In genomic region chr1:160504651-160505050, GRCh38 we compare ENCODE assay signal across 31 cellular contexts. TPM values are rescaled to one million over a fixed set of nuclear protein-coding genes. Genes with fewer than 3 reads are reported as not detected.
"Had no signal": no experiment of that assay in that cellular context is flagged by ENCODE, and none has a peak within 500 bp of the region (broad histone marks: within the 10 kb centered on the region; RNA-seq: fewer than 3 reads in every experiment).

No MANE protein-coding gene starts in this region.

- H3K27ac Mint-ChIP-seq: activated CD4-positive, alpha-beta memory T cell treated with anti-CD3 and anti-CD28 coated beads, Interleukin-2, amount 10 ng/mL, durations not matched to agents 7 days and 5 days; activated CD4-positive, alpha-beta T cell treated with anti-CD3 and anti-CD28 coated beads, Interleukin-2, amount 10 ng/mL, durations not matched to agents 7 days and 5 days; activated T-helper 1 cell treated with anti-CD3 and anti-CD28 coated beads, Interleukin-12 subunit alpha, Interleukin-12 subunit beta, Interleukin-2, Interleukin-4 antibody, amounts not matched to agents 30 ng/mL and 10 ng/mL and 1 ng/mL, durations not matched to agents 14 hours and 24 hours and 36 hours; mesothelial cell of epicardium; T-helper 17 cell had no signal

- H3K27ac ChIP-seq: breast epithelium, gastroesophageal sphincter, hepatocyte, right atrium auricular region, suprapubic skin, tibial artery, WERI-Rb-1 had no signal

- ATAC-seq: gastroesophageal sphincter; left colon; naive thymus-derived CD4-positive, alpha-beta T cell; SK-N-SH treated with all-trans-retinoic acid at 6 μM for 48 hours; T-helper 17 cell had no signal

- H3K36me3 ChIP-seq: breast epithelium, gastroesophageal sphincter, right atrium auricular region, suprapubic skin, tibial artery, WERI-Rb-1 had no signal

- H3K4me3 Mint-ChIP-seq: activated CD4-positive, alpha-beta memory T cell treated with anti-CD3 and anti-CD28 coated beads, Interleukin-2, amount 10 ng/mL, durations not matched to agents 7 days and 5 days; activated CD4-positive, alpha-beta T cell treated with anti-CD3 and anti-CD28 coated beads, Interleukin-2, amount 10 ng/mL, durations not matched to agents 7 days and 5 days; activated T-helper 1 cell treated with anti-CD3 and anti-CD28 coated beads, Interleukin-12 subunit alpha, Interleukin-12 subunit beta, Interleukin-2, Interleukin-4 antibody, amounts not matched to agents 30 ng/mL and 10 ng/mL and 1 ng/mL, durations not matched to agents 14 hours and 24 hours and 36 hours; mesothelial cell of epicardium; T-helper 17 cell had no signal

- H3K27me3 ChIP-seq: breast epithelium, gastroesophageal sphincter, hepatocyte, right atrium auricular region, suprapubic skin, tibial artery had no signal

- DNase-seq: activated CD4-positive, alpha-beta memory T cell treated with anti-CD3 and anti-CD28 coated beads, Interleukin-2, amount 10 ng/mL, durations not matched to agents 7 days and 5 days; activated CD4-positive, alpha-beta T cell treated with anti-CD3 and anti-CD28 coated beads for 1 hour; activated CD4-positive, alpha-beta T cell treated with anti-CD3 and anti-CD28 coated beads, Interleukin-2, amount 10 ng/mL, durations not matched to agents 7 days and 5 days; activated gamma-delta T cell treated with Interleukin-2 at 50 U/mL for 16 hours; central memory CD4-positive, alpha-beta T cell; effector CD8-positive, alpha-beta T cell; erythroblast; kidney; left colon; naive thymus-derived CD4-positive, alpha-beta T cell; stimulated activated CD4-positive, alpha-beta T cell treated with anti-CD3 and anti-CD28 coated beads, Interleukin-1b, Interleukin-23, amount 100 ng/mL, for 48 hours; stimulated activated CD4-positive, alpha-beta T cell treated with anti-CD3 and anti-CD28 coated beads, Interleukin-4, amount 100 ng/mL, for 4 hours; stimulated activated CD8-positive, alpha-beta memory T cell treated with anti-CD3 and anti-CD28 coated beads, Interleukin-4, amount 100 ng/mL, for 48 hours; stimulated activated naive CD4-positive, alpha-beta T cell; T-helper 17 cell; T1000; tibial artery; WERI-Rb-1 had no signal

- H3K4me1 Mint-ChIP-seq: activated CD4-positive, alpha-beta T cell treated with anti-CD3 and anti-CD28 coated beads, Interleukin-2, amount 10 ng/mL, durations not matched to agents 7 days and 5 days; mesothelial cell of epicardium had no signal

- H3K4me1 ChIP-seq: breast epithelium, gastroesophageal sphincter, right atrium auricular region, suprapubic skin, tibial artery had no signal

- H3K27me3 Mint-ChIP-seq: activated CD4-positive, alpha-beta memory T cell treated with anti-CD3 and anti-CD28 coated beads, Interleukin-2, amount 10 ng/mL, durations not matched to agents 7 days and 5 days; activated CD4-positive, alpha-beta T cell treated with anti-CD3 and anti-CD28 coated beads, Interleukin-2, amount 10 ng/mL, durations not matched to agents 7 days and 5 days; naive thymus-derived CD4-positive, alpha-beta T cell; T-helper 17 cell had no signal

- H3K4me3 ChIP-seq: breast epithelium, gastroesophageal sphincter, hepatocyte, right atrium auricular region, smooth muscle cell, suprapubic skin, tibial artery had no signal

- H3K36me3 Mint-ChIP-seq: mesothelial cell of epicardium had no signal

RNA-seq across cellular contexts. Expression of gene SLAMF6, which starts 18.4 kb away (rescaled TPM):
- total RNA-seq: dermis microvascular lymphatic vessel endothelial cell, fibroblast of lung, fibroblast of villous mesenchyme, hepatocyte, mesothelial cell of epicardium, pulmonary artery endothelial cell, smooth muscle cell had no signal
- polyA plus RNA-seq: fibroblast of lung, hepatocyte, smooth muscle cell had no signal
